ENCODE assay signal across 8 cellular contexts in the genomic region with DNA sequence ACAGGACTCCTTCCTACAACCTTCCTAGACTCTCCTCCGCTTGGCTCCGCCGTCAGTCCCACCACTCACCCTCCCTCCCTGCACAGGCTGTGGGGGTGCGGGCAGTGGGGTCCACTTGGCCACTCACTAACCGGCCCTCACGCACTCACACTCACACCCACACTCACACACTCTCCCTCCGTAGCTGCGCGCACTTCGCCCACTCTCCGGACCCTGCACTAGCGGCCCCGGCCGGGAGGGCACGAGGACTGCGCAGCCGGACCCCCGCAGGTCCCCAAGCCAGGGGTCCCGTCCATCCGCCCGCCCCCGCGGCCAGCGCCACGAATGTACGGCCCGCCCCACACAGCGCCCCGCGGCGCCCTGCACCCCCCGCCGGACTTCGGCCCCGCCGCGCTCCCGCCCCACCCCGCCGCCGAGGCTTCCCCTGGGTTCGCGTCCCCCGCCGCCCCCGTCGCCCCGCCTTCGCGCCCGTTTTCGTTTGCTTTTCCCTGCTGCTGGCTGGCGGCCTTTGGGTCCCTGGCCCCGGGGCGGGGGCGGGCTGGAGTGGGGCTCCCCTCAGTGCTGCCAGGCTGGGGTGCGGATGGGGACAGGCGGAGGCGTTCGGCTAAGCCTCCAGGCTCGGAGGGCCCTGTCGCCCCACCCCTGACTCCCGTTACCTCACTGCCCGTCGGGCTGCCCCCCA. TPM values are rescaled to one million over a fixed set of nuclear protein-coding genes. Genes with fewer than 3 reads are reported as not detected.
DNase-seq lines count a peak whose midpoint lies in the region; ATAC-seq, FAIRE-seq and TF ChIP-seq lines count a peak whose summit lies in the region.

No MANE protein-coding gene starts in this region.

- H3K36me3 ChIP-seq in Karpas-422 (ENCODE audit: insufficient read depth, low read length) (no peaks in the 10 kb centered on the region), astrocyte (ENCODE audit: insufficient read depth, low read length) (no peaks in the 10 kb centered on the region), mesodermal cell (ENCODE audit: control insufficient read depth, insufficient read depth, low read length) (no peaks in the 10 kb centered on the region), upper lobe of right lung (no peaks in the 10 kb centered on the region)

- H3K27me3 ChIP-seq in Karpas-422 (ENCODE audit: low read length), result no peaks in the 10 kb centered on the region
- H3K27me3 ChIP-seq in astrocyte (ENCODE audit: insufficient read depth, low read length), result peaks cover 12% of the 10 kb centered on the region
- H3K27me3 ChIP-seq in upper lobe of right lung, result peaks cover 25% of the 10 kb centered on the region

- H3K4me1 Mint-ChIP-seq in astrocyte (ENCODE audit: low read depth, unreplicated experiment), result peaks cover 15% of the 10 kb centered on the region

- POLR2A ChIA-PET in AG04449 (lab: Yijun Ruan, JAX), result no interaction called here

- H3K27ac ChIP-seq in Karpas-422 (ENCODE audit: low read length) (no peak overlapping the region), astrocyte (ENCODE audit: low read depth, low read length) (no peak overlapping the region), mesodermal cell (ENCODE audit: low read depth, low read length, severe bottlenecking) (no peak overlapping the region), upper lobe of right lung (no peak overlapping the region)

- H3K36me3 Mint-ChIP-seq in astrocyte (ENCODE audit: low read depth, unreplicated experiment), result peaks cover 1% of the 10 kb centered on the region

- H3K4me1 ChIP-seq in Karpas-422 (ENCODE audit: low read length) (peaks cover 29% of the 10 kb centered on the region), astrocyte (ENCODE audit: insufficient read depth, low read length) (peaks cover 5% of the 10 kb centered on the region), mesodermal cell (ENCODE audit: control insufficient read depth, insufficient read depth, low read length, poor library complexity, severe bottlenecking) (peaks cover 30% of the 10 kb centered on the region), upper lobe of right lung (no peaks in the 10 kb centered on the region)

- H4K20me1 ChIP-seq in Karpas-422 (ENCODE audit: insufficient read depth, low read depth, low read length), result no peaks in the 10 kb centered on the region
- no peaks in the 10 kb centered on the region for H4K20me1 ChIP-seq in astrocyte (ENCODE audit: insufficient read depth, low read length)

- no peak overlapping the region for H2AFZ ChIP-seq in Karpas-422 (ENCODE audit: low read length)
- no peak overlapping the region for H2AFZ ChIP-seq in astrocyte (ENCODE audit: low read depth, low read length)

- no peaks in the 10 kb centered on the region for H3K79me2 ChIP-seq in Karpas-422 (ENCODE audit: low read length)
- H3K79me2 ChIP-seq in astrocyte (ENCODE audit: insufficient read depth, low read length), result no peaks in the 10 kb centered on the region

- 4 to 9% methylated on average over 35 to 40 of the region's 65 CpGs for WGBS in mesodermal cell (ENCODE audit: insufficient coverage in 2 of 2), 2 experiments

- no peak overlapping the region for H3K4me3 Mint-ChIP-seq in astrocyte (ENCODE audit: unreplicated experiment)

- ATAC-seq in upper lobe of right lung (peak; percentile 5), GM19324 (IDR thresholded peaks at IDR 0.05; ENCODE audit: low FRiP score, unreplicated experiment) (no peak), GM21825 (IDR thresholded peaks at IDR 0.05; ENCODE audit: unreplicated experiment) (no peak)

- H3K9ac ChIP-seq in Karpas-422 (ENCODE audit: low read length), result peak overlapping the region; percentile 54
- H3K9ac ChIP-seq in astrocyte (ENCODE audit: low read length), result no peak overlapping the region

- H3K27ac Mint-ChIP-seq in astrocyte (ENCODE audit: unreplicated experiment), result no peak overlapping the region

- no peaks in the 10 kb centered on the region for H3K9me3 ChIP-seq in Karpas-422 (ENCODE audit: low read length)
- H3K9me3 ChIP-seq in astrocyte (ENCODE audit: insufficient read depth, low read depth, low read length), result no peaks in the 10 kb centered on the region
- no peaks in the 10 kb centered on the region for H3K9me3 ChIP-seq in mesodermal cell (ENCODE audit: control insufficient read depth, low read length)
- H3K9me3 ChIP-seq in upper lobe of right lung, result no peaks in the 10 kb centered on the region

- H3K4me3 ChIP-seq in AG04449 (ENCODE audit: low read depth, low read length), result peak overlapping the region; percentile 48
- H3K4me3 ChIP-seq in Karpas-422 (ENCODE audit: low read length), result peak overlapping the region; percentile 48
- H3K4me3 ChIP-seq in astrocyte (ENCODE audit: insufficient read depth, low read depth, low read length), result peak overlapping the region; percentile 33
- peak overlapping the region; percentile 30 for H3K4me3 ChIP-seq in mesodermal cell (ENCODE audit: extremely low read depth, insufficient read depth, low read length, poor library complexity, severe bottlenecking)
- H3K4me3 ChIP-seq in upper lobe of right lung, result peak overlapping the region; percentile 42

- H3K27me3 Mint-ChIP-seq in astrocyte (ENCODE audit: low read depth, unreplicated experiment), result peaks cover 46% of the 10 kb centered on the region

- peak overlapping the region; percentile 65 for H3K4me2 ChIP-seq in Karpas-422 (ENCODE audit: low read depth, low read length, poor library complexity, severe bottlenecking)
- peak overlapping the region; percentile 75 for H3K4me2 ChIP-seq in astrocyte (ENCODE audit: low read length)

- H3K9me2 ChIP-seq in Karpas-422 (replicated peaks; ENCODE audit: insufficient read depth, low read length), result no peaks in the 10 kb centered on the region

- intact Hi-C loops in upper lobe of right lung (cut with DNase I), result no loop called here

- no peaks in the 10 kb centered on the region for H3K9me3 Mint-ChIP-seq in astrocyte (ENCODE audit: unreplicated experiment)

- no peak for DNase-seq in AG04449 (ENCODE audit: low read depth, low spot score)
- DNase-seq in Karpas-422, result no peak
- no peak for DNase-seq in astrocyte (ENCODE audit: low read depth)
- DNase-seq in upper lobe of right lung, result peak; percentile 68
- no peak for DNase-seq in NCI-H2196 treated with DMSO at 0.1 percent for 48 hours (lab: John Stamatoyannopoulos, UW; ENCODE audit: unreplicated experiment)

- TF ChIP-seq CTCF in AG04449 (IDR thresholded peaks at IDR 0.05; ENCODE audit: insufficient read depth, low read length, missing control alignments) (no peak), astrocyte (IDR thresholded peaks at IDR 0.05; ENCODE audit: insufficient read depth, low read depth, low read length) (no peak), upper lobe of right lung (IDR thresholded peaks at IDR 0.05) (no peak)

- CTCF ChIA-PET in AG04449 (lab: Yijun Ruan, JAX), result interaction anchor here (1.1 kb wide), 1 partner anchor 60 kb away, joined by 5 read pairs; no protein-coding TSS in a partner anchor

- no peak for FAIRE-seq in astrocyte (lab: Jason Lieb, UNC)

RNA-seq across cellular contexts. Expression of gene SLC22A7, which starts 23.0 kb away (rescaled TPM):
- not detected in 2 replicates for total RNA-seq in Karpas-422 (2014; rRNA removed; shearing (Covaris generic); ENCODE audit: low replicate concordance)
- total RNA-seq in astrocyte, result not detected in 2 replicates
- polyA plus RNA-seq in mesodermal cell (2013, experiment 1 of 2), result not detected
- not detected for polyA plus RNA-seq in mesodermal cell (2013, experiment 2 of 2)
- not detected for total RNA-seq in upper lobe of right lung

RNA-seq across cellular contexts. Expression of gene TTBK1, which starts 31.8 kb away (rescaled TPM):
- total RNA-seq in Karpas-422 (2014; rRNA removed; shearing (Covaris generic); ENCODE audit: low replicate concordance), result 0.34 and 1.2 TPM in 2 replicates
- total RNA-seq in astrocyte (0.14 TPM in 1 of 2 replicates, not detected in the other), upper lobe of right lung (0.17 TPM)
- 0.18 TPM for polyA plus RNA-seq in mesodermal cell (2013, experiment 1 of 2)
- 0.20 TPM for polyA plus RNA-seq in mesodermal cell (2013, experiment 2 of 2)

RNA-seq across cellular contexts. Expression of gene CRIP3, which starts 33.6 kb away (rescaled TPM):
- 55.0 and 56.8 TPM in 2 replicates for total RNA-seq in Karpas-422 (2014; rRNA removed; shearing (Covaris generic); ENCODE audit: low replicate concordance)
- total RNA-seq in astrocyte (not detected in 2 replicates), upper lobe of right lung (0.90 TPM)
- polyA plus RNA-seq in mesodermal cell (2013, experiment 1 of 2), result 1.8 TPM
- polyA plus RNA-seq in mesodermal cell (2013, experiment 2 of 2), result 0.71 TPM

RNA-seq across cellular contexts. Expression of gene DNPH1, which starts 45.8 kb away (rescaled TPM):
- 59.0 and 157 TPM in 2 replicates for total RNA-seq in Karpas-422 (2014; rRNA removed; shearing (Covaris generic); ENCODE audit: low replicate concordance)
- total RNA-seq in astrocyte, result 15.1 and 17.6 TPM in 2 replicates
- polyA plus RNA-seq in mesodermal cell (2013, experiment 1 of 2), result 46.1 TPM
- 38.3 TPM for polyA plus RNA-seq in mesodermal cell (2013, experiment 2 of 2)
- total RNA-seq in upper lobe of right lung, result 27.6 TPM

Comparison
In these comparisons a context has a peak if more than half of its experiments do, and no peak if none do; other contexts are left out.
1. RNA of gene CRIP3, which starts 33.6 kb away (total RNA-seq): 55.0 to 56.8 TPM in Karpas-422; 0.90 TPM in upper lobe of right lung (single experiment) and not detected in astrocyte; every median in the first group is over 10 times any median in the second.
2. Peak in every context shown above with its lines, with median percentiles within 50 percentile points of each other: H3K4me3 ChIP-seq.